ENCODE assay signal across 18 cellular contexts in the genomic region with DNA sequence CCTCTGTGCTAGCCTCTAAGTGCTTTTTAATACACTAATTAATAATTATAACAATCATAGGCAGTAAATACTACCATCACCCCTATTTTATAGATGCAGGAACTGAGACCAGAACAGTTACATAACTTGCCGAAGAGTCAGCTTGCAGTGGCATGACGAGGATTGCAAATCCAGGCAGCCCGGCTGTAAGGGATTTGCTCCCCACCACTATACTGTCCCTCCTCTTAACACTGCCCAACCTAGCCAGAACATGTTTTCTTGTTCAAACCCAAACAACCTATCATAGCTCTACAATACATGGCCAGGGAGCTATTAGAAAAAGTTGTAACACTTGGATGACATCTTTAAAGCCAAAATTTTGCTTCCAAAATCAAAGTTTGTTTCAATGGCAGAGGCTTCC. TPM values are rescaled to one million over a fixed set of nuclear protein-coding genes. Genes with fewer than 3 reads are reported as not detected.
"Had no signal": no experiment of that assay in that cellular context is flagged by ENCODE, and none has a peak within 500 bp of the region (broad histone marks: within the 10 kb centered on the region; RNA-seq: fewer than 3 reads in every experiment).

No MANE protein-coding gene starts in this region.

- DNase-seq: activated CD4-positive, alpha-beta T cell treated with anti-CD3 and anti-CD28 coated beads for 4 hours; activated CD8-positive, alpha-beta memory T cell treated with anti-CD3 and anti-CD28 coated beads, Interleukin-2, amount 50 U/mL, for 48 hours; activated CD8-positive, alpha-beta T cell treated with anti-CD3 and anti-CD28 coated beads, Interleukin-2, amount 10 ng/mL, durations not matched to agents 7 days and 5 days; activated naive CD4-positive, alpha-beta T cell treated with Interleukin-2 at 50 U/mL for 16 hours; activated naive CD8-positive, alpha-beta T cell treated with anti-CD3 and anti-CD28 coated beads, Interleukin-2, amount 50 U/mL, for 24 hours; foreskin melanocyte; hippocampal formation; naive thymus-derived CD4-positive, alpha-beta T cell; posterior cingulate gyrus; right lobe of liver; stimulated activated CD4-positive, alpha-beta T cell treated with anti-CD3 and anti-CD28 coated beads, Interleukin-2, amount 100 ng/mL, for 48 hours; stimulated activated CD8-positive, alpha-beta memory T cell treated with anti-CD3 and anti-CD28 coated beads, Interleukin-4, amount 100 ng/mL, for 48 hours; stimulated activated naive CD8-positive, alpha-beta T cell treated with anti-CD3 and anti-CD28 coated beads, Interleukin-15, Interleukin-2, amounts not matched to agents 100 U/mL and 50 U/mL, for 24 hours; T-cell; T1000; WERI-Rb-1 had no signal

- H3K27me3 ChIP-seq: ascending aorta, right lobe of liver had no signal

- H3K36me3 Mint-ChIP-seq: naive thymus-derived CD4-positive, alpha-beta T cell; T-cell had no signal

- H3K27ac Mint-ChIP-seq: activated CD8-positive, alpha-beta T cell treated with anti-CD3 and anti-CD28 coated beads, Interleukin-2, amount 10 ng/mL, durations not matched to agents 7 days and 5 days; activated naive CD8-positive, alpha-beta T cell treated with anti-CD3 and anti-CD28 coated beads, Interleukin-2, amount 50 U/mL, for 24 hours; naive thymus-derived CD4-positive, alpha-beta T cell; T-cell had no signal

- H3K9me3 Mint-ChIP-seq: activated naive CD8-positive, alpha-beta T cell treated with anti-CD3 and anti-CD28 coated beads, Interleukin-2, amount 50 U/mL, for 24 hours; naive thymus-derived CD4-positive, alpha-beta T cell; T-cell had no signal

- H3K36me3 ChIP-seq: ascending aorta, right lobe of liver, WERI-Rb-1 had no signal

- H3K4me1 ChIP-seq: ascending aorta, right lobe of liver had no signal

- H3K9me3 ChIP-seq: ascending aorta, right lobe of liver had no signal

- H3K4me3 Mint-ChIP-seq: activated CD8-positive, alpha-beta T cell treated with anti-CD3 and anti-CD28 coated beads, Interleukin-2, amount 10 ng/mL, durations not matched to agents 7 days and 5 days; activated naive CD8-positive, alpha-beta T cell treated with anti-CD3 and anti-CD28 coated beads, Interleukin-2, amount 50 U/mL, for 24 hours; naive thymus-derived CD4-positive, alpha-beta T cell; T-cell had no signal

- ATAC-seq: activated CD8-positive, alpha-beta T cell treated with anti-CD3 and anti-CD28 coated beads, Interleukin-2, amount 10 ng/mL, durations not matched to agents 7 days and 5 days; activated naive CD8-positive, alpha-beta T cell treated with anti-CD3 and anti-CD28 coated beads, Interleukin-2, amount 50 U/mL, for 24 hours; naive thymus-derived CD4-positive, alpha-beta T cell; stimulated activated naive CD8-positive, alpha-beta T cell treated with anti-CD3 and anti-CD28 coated beads, Interleukin-15, Interleukin-2, amounts not matched to agents 100 U/mL and 50 U/mL, for 24 hours; T-cell had no signal

- H3K4me1 Mint-ChIP-seq: activated naive CD8-positive, alpha-beta T cell treated with anti-CD3 and anti-CD28 coated beads, Interleukin-2, amount 50 U/mL, for 24 hours; naive thymus-derived CD4-positive, alpha-beta T cell; T-cell had no signal

- H3K4me3 ChIP-seq: ascending aorta, right lobe of liver had no signal

- H3K27ac ChIP-seq: ascending aorta, right lobe of liver, WERI-Rb-1 had no signal

RNA-seq across cellular contexts. Expression of a gene that starts 33.9 kb away (rescaled TPM):
- total RNA-seq: bronchial epithelial cell had no signal
